Comparison of ENCODE assay signal across 33 cellular contexts in genomic region chr2:224106794-224107193, GRCh38.
"Had no signal": no experiment of that assay in that cellular context is flagged by ENCODE, and none has a peak within 500 bp of the region (broad histone marks: within the 10 kb centered on the region; RNA-seq: fewer than 3 reads in every experiment).

No MANE protein-coding gene starts in this region.

- H3K36me3 ChIP-seq: adrenal gland, brain microvascular endothelial cell, breast epithelium had no signal

- H3K4me1 ChIP-seq: adrenal gland, body of pancreas, breast epithelium had no signal

- H3K4me3 ChIP-seq: adrenal gland, body of pancreas, breast epithelium had no signal

- ATAC-seq: activated CD8-positive, alpha-beta T cell treated with anti-CD3 and anti-CD28 coated beads for 36 hours; activated naive CD4-positive, alpha-beta T cell treated with anti-CD3 and anti-CD28 coated beads, Interleukin-2, amount 50 U/mL, for 72 hours; activated T-cell treated with anti-CD3 and anti-CD28 coated beads, Interleukin-2, amount 50 U/mL, for 4 hours; activated T-cell treated with anti-CD3 and anti-CD28 coated beads, Interleukin-2, amount 50 U/mL, for 72 hours; activated T-helper 17 cell treated with anti-CD3 and anti-CD28 coated beads, Interleukin-2, amount 50 U/mL, for 72 hours; body of pancreas had no signal

- H3K9me3 ChIP-seq: adrenal gland, body of pancreas, breast epithelium had no signal

- H3K27ac ChIP-seq: adrenal gland, body of pancreas, brain microvascular endothelial cell, breast epithelium, VCaP had no signal

- DNase-seq: activated B cell treated with CpG ODN at 0.5 μM for 24 hours; activated CD4-positive, alpha-beta memory T cell treated with anti-CD3 and anti-CD28 coated beads for 36 hours; activated CD4-positive, alpha-beta T cell treated with anti-CD3 and anti-CD28 coated beads for 4 hours; activated CD4-positive, alpha-beta T cell treated with anti-CD3 and anti-CD28 coated beads, Interleukin-2, amount 10 ng/mL, durations not matched to agents 24 days and 14 days; activated CD4-positive, alpha-beta T cell treated with anti-CD3 and anti-CD28 coated beads, Interleukin-2, amount 50 U/mL, for 1 hour; activated CD4-positive, alpha-beta T cell treated with anti-CD3 and anti-CD28 coated beads, Interleukin-2, amount 50 U/mL, for 4 hours; activated CD4-positive, CD25-positive, alpha-beta regulatory T cell treated with anti-CD3 and anti-CD28 coated beads, Interleukin-2, amount 50 U/mL, for 72 hours; activated CD8-positive, alpha-beta memory T cell treated with anti-CD3 and anti-CD28 coated beads, Interleukin-2, amount 50 U/mL, for 4 hours; activated CD8-positive, alpha-beta T cell treated with anti-CD3 and anti-CD28 coated beads for 36 hours; activated effector memory CD4-positive, alpha-beta T cell treated with anti-CD3 and anti-CD28 coated beads, Interleukin-2, amount 50 U/mL, for 16 hours; activated gamma-delta T cell treated with Interleukin-2 at 50 U/mL for 16 hours; activated naive CD4-positive, alpha-beta T cell; activated naive CD4-positive, alpha-beta T cell treated with anti-CD3 and anti-CD28 coated beads for 36 hours; activated naive CD4-positive, alpha-beta T cell treated with anti-CD3 and anti-CD28 coated beads, Interleukin-2, amount 50 U/mL, for 16 hours; activated naive CD8-positive, alpha-beta T cell treated with anti-CD3 and anti-CD28 coated beads for 36 hours; activated T-cell treated with anti-CD3 and anti-CD28 coated beads for 4 hours; activated T-cell treated with anti-CD3 and anti-CD28 coated beads, Interleukin-2, amount 50 U/mL, for 1 hour; activated T-cell treated with anti-CD3 and anti-CD28 coated beads, Interleukin-2, amount 50 U/mL, for 4 hours; activated T-cell treated with anti-CD3 and anti-CD28 coated beads, Interleukin-2, amount 50 U/mL, for 72 hours; adrenal gland; amniotic stem cell; aorta; body of pancreas; brain microvascular endothelial cell; central memory CD4-positive, alpha-beta T cell; T-helper 1 cell; T-helper 2 cell; T-helper 9 cell had no signal

- H3K27me3 ChIP-seq: adrenal gland, body of pancreas, brain microvascular endothelial cell, breast epithelium had no signal

- FAIRE-seq: TTC549 had no signal
